In genomic region chr1:64878931-64879710, GRCh38 we compare ENCODE assay signal across 22 cellular contexts.
A peak's percentile ranks its signal among the peaks of the same experiment; 100 is the strongest.
DNase-seq lines count a peak whose midpoint lies in the region; ATAC-seq and TF ChIP-seq lines count a peak whose summit lies in the region.
"Had no signal": no experiment of that assay in that cellular context is flagged by ENCODE, and none has a peak within 500 bp of the region (broad histone marks: within the 10 kb centered on the region; RNA-seq: fewer than 3 reads in every experiment).

No MANE protein-coding gene starts in this region.

- H3K9ac ChIP-seq in subcutaneous abdominal adipose tissue (ENCODE audit: low read length in 5 of 5) = no peak overlapping the region
- no peak overlapping the region for H3K9ac ChIP-seq in colonic mucosa (ENCODE audit: low read depth in 2 of 2, low read length in 2 of 2)

- H3K4me3 ChIP-seq in subcutaneous abdominal adipose tissue (ENCODE audit: low read depth in 1 of 5, low read length in 5 of 5) (no peak overlapping the region), colonic mucosa (no peak overlapping the region)
- H3K4me3 ChIP-seq: cardiac muscle cell, esophagus muscularis mucosa, left lung had no signal

- H3K27me3 Mint-ChIP-seq in activated naive CD4-positive, alpha-beta T cell treated with anti-CD3 and anti-CD28 coated beads, Interleukin-2, amount 50 U/mL, for 24 hours = no peaks in the 10 kb centered on the region
- H3K27me3 Mint-ChIP-seq in activated naive CD4-positive, alpha-beta T cell treated with anti-CD3 and anti-CD28 coated beads for 36 hours (ENCODE audit: low read depth) = no peaks in the 10 kb centered on the region
- peaks cover 6 to 30% (median 9%) of the 10 kb centered on the region in 3 donors for H3K27me3 Mint-ChIP-seq in immature natural killer cell (ENCODE audit: low read depth in 3 of 3)

- no peak for DNase-seq in activated naive CD4-positive, alpha-beta T cell treated with anti-CD3 and anti-CD28 coated beads for 36 hours
- DNase-seq in amniotic epithelial cell (ENCODE audit: low read depth) = peak; percentile 74
- no peak for DNase-seq in immature natural killer cell
- no peak for DNase-seq in head of caudate nucleus
- DNase-seq in colonic mucosa = no peak
- DNase-seq: activated CD4-positive, alpha-beta T cell treated with anti-CD3 and anti-CD28 coated beads, Interleukin-2, amount 50 U/mL, for 1 hour; activated CD8-positive, alpha-beta memory T cell treated with anti-CD3 and anti-CD28 coated beads, Interleukin-2, amount 50 U/mL, for 4 hours; activated effector memory CD4-positive, alpha-beta T cell treated with Interleukin-2 at 50 U/mL for 16 hours; GF-D8; left lung; MM.1S; NCI-H146; NCI-H774; OCI-M1; substantia nigra; SW 1271 had no signal

- H3K4me1 ChIP-seq in subcutaneous abdominal adipose tissue (ENCODE audit: control insufficient read depth in 5 of 5, insufficient read depth in 5 of 5, low read length in 5 of 5) (peaks cover 0 to 15% (median 10%) of the 10 kb centered on the region in 5 donors), colonic mucosa (no peaks in the 10 kb centered on the region)

- no peak for TF ChIP-seq CTCF in colonic mucosa (IDR thresholded peaks at IDR 0.05)

- H3K27ac ChIP-seq in subcutaneous abdominal adipose tissue (ENCODE audit: low read depth, low read length) (peak overlapping the region; percentile 6), colonic mucosa (no peak overlapping the region)
- H3K27ac ChIP-seq: cardiac muscle cell, esophagus muscularis mucosa had no signal

- intact Hi-C loops in activated naive CD4-positive, alpha-beta T cell treated with anti-CD3 and anti-CD28 coated beads for 36 hours (cut with micrococcal nuclease) = no loop called here
- intact Hi-C loops in head of caudate nucleus (cut with DNase I) = no loop called here
- intact Hi-C loops in colonic mucosa (cut with DNase I) = no loop called here

- no peaks in the 10 kb centered on the region for H3K9me3 ChIP-seq in subcutaneous abdominal adipose tissue (ENCODE audit: control insufficient read depth in 5 of 5, low read length in 5 of 5)
- no peaks in the 10 kb centered on the region for H3K9me3 ChIP-seq in colonic mucosa
- H3K9me3 ChIP-seq: esophagus muscularis mucosa, left lung had no signal

- H3K4me3 Mint-ChIP-seq in activated naive CD4-positive, alpha-beta T cell treated with anti-CD3 and anti-CD28 coated beads, Interleukin-2, amount 50 U/mL, for 24 hours = no peak overlapping the region
- H3K4me3 Mint-ChIP-seq in activated naive CD4-positive, alpha-beta T cell treated with anti-CD3 and anti-CD28 coated beads for 36 hours = no peak overlapping the region
- peak overlapping the region; percentile 33 to 63 (median 58) for H3K4me3 Mint-ChIP-seq in immature natural killer cell

- H3K36me3 ChIP-seq in subcutaneous abdominal adipose tissue (ENCODE audit: control insufficient read depth in 5 of 5, insufficient read depth in 5 of 5, low read length in 5 of 5) (peaks cover 26 to 73% (median 49%) of the 10 kb centered on the region in 5 donors), colonic mucosa (peaks cover 5% of the 10 kb centered on the region)
- H3K36me3 ChIP-seq: cardiac muscle cell had no signal

- no peaks in the 10 kb centered on the region for H3K9me3 Mint-ChIP-seq in activated naive CD4-positive, alpha-beta T cell treated with anti-CD3 and anti-CD28 coated beads, Interleukin-2, amount 50 U/mL, for 24 hours
- H3K9me3 Mint-ChIP-seq in activated naive CD4-positive, alpha-beta T cell treated with anti-CD3 and anti-CD28 coated beads for 36 hours = no peaks in the 10 kb centered on the region
- no peaks in the 10 kb centered on the region for H3K9me3 Mint-ChIP-seq in immature natural killer cell

- peaks cover 90% of the 10 kb centered on the region for H3K4me1 Mint-ChIP-seq in activated naive CD4-positive, alpha-beta T cell treated with anti-CD3 and anti-CD28 coated beads, Interleukin-2, amount 50 U/mL, for 24 hours
- peaks cover 66% of the 10 kb centered on the region for H3K4me1 Mint-ChIP-seq in activated naive CD4-positive, alpha-beta T cell treated with anti-CD3 and anti-CD28 coated beads for 36 hours (ENCODE audit: low read depth)
- H3K4me1 Mint-ChIP-seq in immature natural killer cell = peaks cover 93 to 100% of the 10 kb centered on the region in 2 donors

- H3K36me3 Mint-ChIP-seq in activated naive CD4-positive, alpha-beta T cell treated with anti-CD3 and anti-CD28 coated beads, Interleukin-2, amount 50 U/mL, for 24 hours = peaks cover 24% of the 10 kb centered on the region
- H3K36me3 Mint-ChIP-seq in activated naive CD4-positive, alpha-beta T cell treated with anti-CD3 and anti-CD28 coated beads for 36 hours (ENCODE audit: low read depth) = peaks cover 50% of the 10 kb centered on the region
- H3K36me3 Mint-ChIP-seq in immature natural killer cell = peaks cover 26 to 44% (median 30%) of the 10 kb centered on the region in 3 donors

- CTCF ChIA-PET in activated naive CD4-positive, alpha-beta T cell treated with anti-CD3 and anti-CD28 coated beads for 36 hours (lab: Charles Lee) = interaction anchor here (1.9 to 2.4 kb wide), 2 partner anchors 14 to 83 kb away, joined by 4 to 12 read pairs; no protein-coding TSS in a partner anchor

- H3K27me3 ChIP-seq in subcutaneous abdominal adipose tissue (ENCODE audit: control insufficient read depth in 5 of 5, insufficient read depth in 4 of 5, low read length in 5 of 5) (no peaks in the 10 kb centered on the region), colonic mucosa (no peaks in the 10 kb centered on the region)
- H3K27me3 ChIP-seq: cardiac muscle cell, esophagus muscularis mucosa, left lung had no signal

- ATAC-seq in GM21367 (IDR thresholded peaks at IDR 0.05; ENCODE audit: unreplicated experiment) = no peak
- ATAC-seq: left lung, Right ventricle myocardium inferior had no signal

- H3K27ac Mint-ChIP-seq in activated naive CD4-positive, alpha-beta T cell treated with anti-CD3 and anti-CD28 coated beads, Interleukin-2, amount 50 U/mL, for 24 hours = peak overlapping the region; percentile 59
- H3K27ac Mint-ChIP-seq in activated naive CD4-positive, alpha-beta T cell treated with anti-CD3 and anti-CD28 coated beads for 36 hours = no peak overlapping the region
- H3K27ac Mint-ChIP-seq in immature natural killer cell = peak overlapping the region; percentile 57 to 93 (median 82)

Comparison
In these comparisons a context has a peak if more than half of its experiments do, and no peak if none do; other contexts are left out.
1. H3K4me3 Mint-ChIP-seq: peak in immature natural killer cell (5 of 5); none in activated naive CD4-positive, alpha-beta T cell treated with anti-CD3 and anti-CD28 coated beads, Interleukin-2, amount 50 U/mL, for 24 hours (single experiment) and activated naive CD4-positive, alpha-beta T cell treated with anti-CD3 and anti-CD28 coated beads for 36 hours (single experiment).